Comparison of ENCODE assay signal across 25 cellular contexts in genomic region chr3:140626856-140627255, GRCh38. TPM values are rescaled to one million over a fixed set of nuclear protein-coding genes. Genes with fewer than 3 reads are reported as not detected.
"Had no signal": no experiment of that assay in that cellular context is flagged by ENCODE, and none has a peak within 500 bp of the region (broad histone marks: within the 10 kb centered on the region; RNA-seq: fewer than 3 reads in every experiment).

No MANE protein-coding gene starts in this region.

- H3K9me3 ChIP-seq: SK-N-SH had no signal

- H3K9ac ChIP-seq: KMS-11, SK-N-SH had no signal

- DNase-seq: IMR-90, Kasumi-1, MM.1S, NCI-H1092 treated with DMSO at 0.1 percent for 48 hours, NCI-H1436, NCI-H187, NCI-H2029, NCI-H2081 treated with DMSO at 0.1 percent for 48 hours, NCI-H2171, NCI-H226, NCI-H446, NCI-H510A, NCI-H524 treated with DMSO at 0.1 percent for 48 hours, NCI-H69, NCI-H774, SHP77, SK-N-SH, SW 1271 had no signal

- H3K4me3 ChIP-seq: K562 had no signal

- H3K27ac ChIP-seq: KMS-11, RWPE1 had no signal

- ATAC-seq: HepG2, K562 had no signal

- FAIRE-seq: HepG2, K562 had no signal

- H3K4me2 ChIP-seq: KMS-11, SK-N-SH had no signal

RNA-seq across cellular contexts. Expression of gene TRIM42, which starts 51.0 kb away (rescaled TPM):
- total RNA-seq: HepG2, HT1080, IMR-90, K562, M059J, SK-MEL-5 had no signal
